11 cellular contexts compared by ENCODE assay signal in genomic region chr10:12717981-12718707, GRCh38.
DNase-seq lines count a peak whose midpoint lies in the region; ATAC-seq and TF ChIP-seq lines count a peak whose summit lies in the region.
"Had no signal": no experiment of that assay in that cellular context is flagged by ENCODE, and none has a peak within 500 bp of the region (broad histone marks: within the 10 kb centered on the region; RNA-seq: fewer than 3 reads in every experiment).

No MANE protein-coding gene starts in this region.

- peak; percentile 16 for DNase-seq in NCI-H146 (lab: John Stamatoyannopoulos, UW)
- no peak for DNase-seq in NCI-H146 treated with DMSO at 0.1 percent for 48 hours (lab: John Stamatoyannopoulos, UW; ENCODE audit: unreplicated experiment)
- DNase-seq in activated CD4-positive, alpha-beta memory T cell treated with anti-CD3 and anti-CD28 coated beads, Interleukin-2, amount 10 ng/mL, durations not matched to agents 7 days and 5 days: no peak
- DNase-seq in fibroblast of lung (ENCODE audit: low read depth in 2 of 2): peak; percentile 49 to 66
- DNase-seq in psoas muscle: no peak
- DNase-seq in NCI-H748 treated with DMSO at 0.1 percent for 48 hours (lab: John Stamatoyannopoulos, UW): no peak
- no peak for DNase-seq in aorta
- DNase-seq: DND-41, Peyer's patch, spleen had no signal

- H3K79me2 ChIP-seq in fibroblast of lung (ENCODE audit: control insufficient read depth, insufficient read depth, low read length): no peaks in the 10 kb centered on the region

- H3K27ac ChIP-seq in fibroblast of lung (ENCODE audit: insufficient read depth, low read length) (no peak overlapping the region), psoas muscle (no peak overlapping the region), aorta (ENCODE audit: low read depth in 1 of 2, low read length in 2 of 2) (no peak overlapping the region)
- H3K27ac ChIP-seq: Peyer's patch, spleen had no signal

- peaks cover 2% of the 10 kb centered on the region for H3K9me3 Mint-ChIP-seq in activated CD4-positive, alpha-beta memory T cell treated with anti-CD3 and anti-CD28 coated beads, Interleukin-2, amount 10 ng/mL, durations not matched to agents 7 days and 5 days

- H3K36me3 ChIP-seq in fibroblast of lung (ENCODE audit: control insufficient read depth, insufficient read depth, low read length) (no peaks in the 10 kb centered on the region), psoas muscle (ENCODE audit: insufficient read depth in 1 of 2, low read depth in 1 of 2) (no peaks in the 10 kb centered on the region), aorta (ENCODE audit: control insufficient read depth in 1 of 2, insufficient read depth in 2 of 2, low read length in 1 of 2) (no peaks in the 10 kb centered on the region)
- H3K36me3 ChIP-seq: Peyer's patch had no signal

- CTCF ChIA-PET in activated CD4-positive, alpha-beta memory T cell treated with anti-CD3 and anti-CD28 coated beads, Interleukin-2, amount 10 ng/mL, durations not matched to agents 7 days and 5 days (lab: Charles Lee): interaction anchor here (0.7 to 1.0 kb wide), 3 partner anchors 9 to 520 kb away, joined by 3 to 6 read pairs (median 5); no protein-coding TSS in a partner anchor

- no peak overlapping the region for H2AFZ ChIP-seq in fibroblast of lung (ENCODE audit: low read length)

- no peak overlapping the region for H3K9ac ChIP-seq in fibroblast of lung (ENCODE audit: insufficient read depth, low read length)

- H3K4me3 ChIP-seq in fibroblast of lung (replicated peaks in 1 of 4; ENCODE audit: control extremely low read depth in 1 of 4, insufficient read depth in 1 of 4, low read depth in 3 of 4, low read length in 4 of 4): no peak overlapping the region
- no peak overlapping the region for H3K4me3 ChIP-seq in psoas muscle
- no peak overlapping the region for H3K4me3 ChIP-seq in aorta (ENCODE audit: low read length in 2 of 2)
- H3K4me3 ChIP-seq: Peyer's patch, spleen had no signal

- no peaks in the 10 kb centered on the region for H3K27me3 ChIP-seq in fibroblast of lung (ENCODE audit: control insufficient read depth, insufficient read depth, low read length)
- H3K27me3 ChIP-seq in psoas muscle (ENCODE audit: insufficient read depth in 3 of 3, low read length in 2 of 3): no peaks in the 10 kb centered on the region
- no peaks in the 10 kb centered on the region for H3K27me3 ChIP-seq in aorta (ENCODE audit: control insufficient read depth in 1 of 2, insufficient read depth in 2 of 2, low read length in 1 of 2)
- H3K27me3 ChIP-seq: Peyer's patch, spleen had no signal

- H3K9me3 ChIP-seq in fibroblast of lung (ENCODE audit: control insufficient read depth, insufficient read depth, low read depth, low read length) (no peaks in the 10 kb centered on the region), psoas muscle (no peaks in the 10 kb centered on the region), aorta (ENCODE audit: control insufficient read depth, low read length) (no peaks in the 10 kb centered on the region)
- H3K9me3 ChIP-seq: Peyer's patch, spleen had no signal

- peaks cover 20% of the 10 kb centered on the region for H3K4me1 Mint-ChIP-seq in activated CD4-positive, alpha-beta memory T cell treated with anti-CD3 and anti-CD28 coated beads, Interleukin-2, amount 10 ng/mL, durations not matched to agents 7 days and 5 days

- TF ChIP-seq CTCF in fibroblast of lung (conservative IDR thresholded peaks at IDR 0.05 in 1 of 2, IDR thresholded peaks at IDR 0.05 in 1 of 2; ENCODE audit: low read depth in 1 of 2, low read length in 2 of 2) (peak in 1 of 2 donors; percentile 8), psoas muscle (IDR thresholded peaks at IDR 0.05) (peak; percentile 24)

- H3K36me3 Mint-ChIP-seq in activated CD4-positive, alpha-beta memory T cell treated with anti-CD3 and anti-CD28 coated beads, Interleukin-2, amount 10 ng/mL, durations not matched to agents 7 days and 5 days (ENCODE audit: low read depth): peaks cover 12% of the 10 kb centered on the region

- POLR2A ChIA-PET in activated CD4-positive, alpha-beta memory T cell treated with anti-CD3 and anti-CD28 coated beads, Interleukin-2, amount 10 ng/mL, durations not matched to agents 7 days and 5 days (lab: Charles Lee): interaction anchor here (0.6 kb wide), 1 partner anchor 503 kb away, joined by 3 read pairs; no protein-coding TSS in a partner anchor

- peaks cover 4% of the 10 kb centered on the region for H3K4me1 ChIP-seq in fibroblast of lung (ENCODE audit: control insufficient read depth, extremely low read depth, insufficient read depth, low read length)
- no peaks in the 10 kb centered on the region for H3K4me1 ChIP-seq in psoas muscle
- peaks cover 7 to 8% of the 10 kb centered on the region in 2 donors for H3K4me1 ChIP-seq in aorta (ENCODE audit: control insufficient read depth in 1 of 2, insufficient read depth in 2 of 2, low read length in 2 of 2)

- no peak overlapping the region for H3K4me3 Mint-ChIP-seq in activated CD4-positive, alpha-beta memory T cell treated with anti-CD3 and anti-CD28 coated beads, Interleukin-2, amount 10 ng/mL, durations not matched to agents 7 days and 5 days

- intact Hi-C loops in psoas muscle (cut with DNase I) (loop anchor here (2.0 to 5.0 kb wide), 3 partner anchors 185 to 364 kb away; no protein-coding TSS in a partner anchor), aorta (cut with DNase I) (loop anchor here in 1 of 2 donors (5.0 kb wide), 2 partner anchors 339 to 354 kb away; no protein-coding TSS in a partner anchor)

- H4K20me1 ChIP-seq in fibroblast of lung (ENCODE audit: control insufficient read depth, extremely low read depth, insufficient read depth, low read length): no peaks in the 10 kb centered on the region

- WGBS in psoas muscle, 3 donors: 61 to 71% (median 63%) methylated on average over 12 of the region's 12 CpGs
- 56 to 65% methylated on average over 12 of the region's 12 CpGs for WGBS in aorta, 2 donors

- no peak for ATAC-seq in psoas muscle
- no peak for ATAC-seq in aorta (ENCODE audit: low FRiP score)
- no peak for ATAC-seq in HG03378 (IDR thresholded peaks at IDR 0.05; ENCODE audit: unreplicated experiment)

- H3K27me3 Mint-ChIP-seq in activated CD4-positive, alpha-beta memory T cell treated with anti-CD3 and anti-CD28 coated beads, Interleukin-2, amount 10 ng/mL, durations not matched to agents 7 days and 5 days: no peaks in the 10 kb centered on the region

- no peak overlapping the region for H3K4me2 ChIP-seq in fibroblast of lung (ENCODE audit: extremely low read depth, insufficient read depth, low read length)

- peak overlapping the region; percentile 24 for H3K27ac Mint-ChIP-seq in activated CD4-positive, alpha-beta memory T cell treated with anti-CD3 and anti-CD28 coated beads, Interleukin-2, amount 10 ng/mL, durations not matched to agents 7 days and 5 days

Comparison
In these comparisons a context has a peak if more than half of its experiments do, and no peak if none do; other contexts are left out.
1. DNase-seq: peak in NCI-H146 (single experiment) and fibroblast of lung (2 of 2); none in NCI-H146 treated with DMSO at 0.1 percent for 48 hours (single experiment), activated CD4-positive, alpha-beta memory T cell treated with anti-CD3 and anti-CD28 coated beads, Interleukin-2, amount 10 ng/mL, durations not matched to agents 7 days and 5 days (single experiment), psoas muscle (0 of 2), NCI-H748 treated with DMSO at 0.1 percent for 48 hours (single experiment) and aorta (0 of 2).